In genomic region chr4:61820136-61820535, GRCh38 we compare ENCODE assay signal across 7 cellular contexts.
"Had no signal": no experiment of that assay in that cellular context is flagged by ENCODE, and none has a peak within 500 bp of the region (broad histone marks: within the 10 kb centered on the region; RNA-seq: fewer than 3 reads in every experiment).

No MANE protein-coding gene starts in this region.

- H3K36me3 ChIP-seq: HAP-1 had no signal

- H2AFZ ChIP-seq: GM23248 had no signal

- H3K4me3 ChIP-seq: GM23248, HAP-1, K562 had no signal

- ATAC-seq: HCT116, K562 had no signal

- H3K9me3 ChIP-seq: HAP-1 had no signal

- H3K27ac ChIP-seq: GM23248 had no signal

- H3K9ac ChIP-seq: GM23248 had no signal

- DNase-seq: GM23248, GOT3, H7, IMR-90 had no signal
